Comparison of ENCODE assay signal across 1 cellular context in the genomic region with DNA sequence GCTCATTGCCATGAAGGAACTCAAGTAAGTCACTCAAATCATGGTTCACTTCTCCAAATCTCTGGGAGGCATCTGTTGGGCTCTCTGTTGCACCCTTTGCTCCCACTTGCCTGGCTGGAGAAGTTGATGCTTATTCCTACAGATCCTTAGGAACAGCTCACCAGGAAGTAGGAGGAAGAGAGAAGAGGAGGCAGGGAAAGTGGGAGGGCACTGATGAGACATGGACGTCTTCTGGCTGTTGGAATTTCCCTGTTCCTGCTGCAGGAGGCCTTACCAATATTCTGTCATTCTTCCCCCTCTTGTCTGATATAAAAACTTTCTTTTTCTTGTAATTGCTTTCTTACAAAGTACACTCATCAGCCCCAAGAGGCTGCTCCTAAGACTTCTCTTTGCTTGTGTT.
TF ChIP-seq lines count a peak whose summit lies in the region.

No MANE protein-coding gene starts in this region.

TF ChIP-seq in HepG2, 621 proteins besides CTCF, POLR2A, EP300 and RAD21:
- TF ChIP-seq CHCHD3 (CRISPR knock-in tag; IDR thresholded peaks at IDR 0.05) = no peak
- no peak for TF ChIP-seq GATA4 (IDR thresholded peaks at IDR 0.05; ENCODE audit: borderline replicate concordance, low read depth)
